8 cellular contexts compared by ENCODE assay signal in the genomic region with DNA sequence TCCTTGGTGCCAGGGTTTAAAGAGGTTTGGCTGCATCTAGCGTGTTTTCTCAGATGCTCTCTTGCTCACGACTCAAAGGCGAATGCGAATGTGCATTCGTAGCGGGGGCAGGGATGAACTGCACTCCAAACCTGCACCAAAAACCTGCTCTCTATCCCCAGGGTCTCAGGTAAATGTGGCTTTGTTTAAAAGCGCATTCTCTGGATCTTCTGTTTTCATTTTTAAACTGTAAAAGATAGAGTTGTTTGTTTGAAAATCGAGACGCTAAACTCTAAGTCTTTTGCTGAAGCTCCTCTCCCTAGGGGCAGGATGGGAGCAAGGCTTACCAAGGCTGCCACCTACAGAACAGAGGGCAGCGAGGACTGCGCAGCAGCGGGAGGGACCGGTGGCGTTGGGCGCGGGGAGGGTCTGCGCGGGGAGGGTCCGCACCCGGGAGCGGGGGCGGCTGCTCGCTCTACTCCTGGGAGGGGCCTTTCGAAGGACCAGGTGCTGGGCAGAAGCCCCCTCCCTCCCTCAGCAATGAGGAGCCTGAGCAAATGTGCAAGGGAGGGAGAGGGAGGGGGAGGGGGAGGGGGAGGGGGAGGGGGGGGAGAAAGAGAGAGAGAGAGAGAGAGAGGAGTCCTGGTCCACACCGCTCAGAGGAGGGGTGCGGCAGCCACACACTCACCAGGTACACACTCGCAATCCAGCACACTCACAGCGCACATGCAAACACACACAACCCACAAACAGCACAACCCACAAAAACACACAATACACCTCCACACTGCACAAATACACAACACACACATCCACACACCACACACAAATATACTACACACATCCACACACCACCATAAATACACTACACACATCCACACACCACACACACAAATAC.
DNase-seq lines count a peak whose midpoint lies in the region; ATAC-seq and TF ChIP-seq lines count a peak whose summit lies in the region.

No MANE protein-coding gene starts in this region.

- no peak overlapping the region for H3K27ac ChIP-seq in thoracic aorta

- peak; percentile 33 for TF ChIP-seq CTCF in thoracic aorta (IDR thresholded peaks at IDR 0.05)

- peak overlapping the region; percentile 65 for H3K4me3 ChIP-seq in thoracic aorta

- no peaks in the 10 kb centered on the region for H3K27me3 ChIP-seq in thoracic aorta (replicated peaks; ENCODE audit: insufficient read depth)

- peaks cover 0 to 5% of the 10 kb centered on the region in 2 donors for H3K4me1 ChIP-seq in thoracic aorta (ENCODE audit: control insufficient read depth in 1 of 2, low read depth in 2 of 2)

- peak; percentile 18 for DNase-seq in NCI-H2029 treated with DMSO at 0.1 percent for 48 hours (lab: John Stamatoyannopoulos, UW)
- no peak for DNase-seq in NCI-H2029 (lab: John Stamatoyannopoulos, UW)
- peak; percentile 71 for DNase-seq in astrocyte of the hippocampus (ENCODE audit: low read depth, low spot score)
- DNase-seq in iPS-NIHi7 (ENCODE audit: extremely low spot score): peak; percentile 70
- no peak for DNase-seq in thoracic aorta (ENCODE audit: low spot score)
- DNase-seq in SW 1271 (lab: John Stamatoyannopoulos, UW): no peak

- H3K9me3 ChIP-seq in thoracic aorta: no peaks in the 10 kb centered on the region

- no peaks in the 10 kb centered on the region for H3K36me3 ChIP-seq in thoracic aorta

- no peak for ATAC-seq in thoracic aorta (ENCODE audit: insufficient number of reproducible peaks, low FRiP score, low read depth)
- ATAC-seq in GM21367 (IDR thresholded peaks at IDR 0.05; ENCODE audit: unreplicated experiment): no peak
- no peak for ATAC-seq in HG03025 (IDR thresholded peaks at IDR 0.05; ENCODE audit: low FRiP score, unreplicated experiment)

Comparison
In these comparisons a context has a peak if more than half of its experiments do, and no peak if none do; other contexts are left out.
1. DNase-seq: peak in NCI-H2029 treated with DMSO at 0.1 percent for 48 hours (single experiment), astrocyte of the hippocampus (single experiment) and iPS-NIHi7 (single experiment); none in NCI-H2029 (single experiment), thoracic aorta (single experiment) and SW 1271 (0 of 2).